In genomic region chr11:112073941-112074811, GRCh38 we compare ENCODE assay signal across 8 cellular contexts. TPM values are rescaled to one million over a fixed set of nuclear protein-coding genes. Genes with fewer than 3 reads are reported as not detected.
DNase-seq lines count a peak whose midpoint lies in the region; ATAC-seq and TF ChIP-seq lines count a peak whose summit lies in the region.

Gene NKAPD1, plus strand, starts transcription at chr11:112074299. Its CDS starts 1,276 bp downstream, at chr11:112075575.
Gene PIH1D2, minus strand, starts transcription at chr11:112074017. Its CDS starts 843 bp downstream, at chr11:112073174.

- H3K27ac ChIP-seq in ectodermal cell (ENCODE audit: insufficient read depth, low read depth, low read length, poor library complexity, severe bottlenecking): peak within 1 kb of the TSS; percentile 97
- H3K27ac ChIP-seq in lower lobe of right lung: peak within 1 kb of the TSS; percentile 93

- peak; percentile 93 for ATAC-seq in GM19395 (IDR thresholded peaks at IDR 0.05; ENCODE audit: unreplicated experiment)
- ATAC-seq in HG03565 (IDR thresholded peaks at IDR 0.05; ENCODE audit: unreplicated experiment): peak; percentile 69
- ATAC-seq in lower lobe of right lung: peak; percentile 93 to 98

- POLR2A ChIA-PET in activated CD4-positive, alpha-beta memory T cell treated with anti-CD3 and anti-CD28 coated beads, Interleukin-2, amount 10 ng/mL, durations not matched to agents 7 days and 5 days (lab: Charles Lee): interaction anchor here (1.0 to 5.2 kb wide), 6 partner anchors 9 to 196 kb away, joined by 3 to 30 read pairs (median 4); partner anchors contain the start of genes SDHD and TIMM8B

- DNase-seq in CD1c-positive myeloid dendritic cell (ENCODE audit: extremely low spot score) (peak; percentile 95), NCI-H82 (lab: John Stamatoyannopoulos, UW) (peak; percentile 91), lower lobe of right lung (peak; percentile 77)
- DNase-seq in activated CD4-positive, alpha-beta memory T cell treated with anti-CD3 and anti-CD28 coated beads, Interleukin-2, amount 10 ng/mL, durations not matched to agents 7 days and 5 days: peak; percentile 83
- peak; percentile 63 to 76 (median 71) for DNase-seq in stimulated activated CD4-positive, alpha-beta T cell treated with anti-CD3 and anti-CD28 coated beads, TNF-alpha, amount 100 ng/mL, for 24 hours (ENCODE audit: low read depth in 3 of 3)

- no peak for TF ChIP-seq CTCF in lower lobe of right lung (IDR thresholded peaks at IDR 0.05)

- peak within 1 kb of the TSS; percentile 83 for H3K27ac Mint-ChIP-seq in activated CD4-positive, alpha-beta memory T cell treated with anti-CD3 and anti-CD28 coated beads, Interleukin-2, amount 10 ng/mL, durations not matched to agents 7 days and 5 days

- H3K27me3 ChIP-seq in ectodermal cell (ENCODE audit: control insufficient read depth, insufficient read depth, low read length, poor library complexity, severe bottlenecking) (no peaks in the 10 kb centered on the region), lower lobe of right lung (ENCODE audit: low read depth) (no peaks in the 10 kb centered on the region)

- peaks cover 31% of the 10 kb centered on the region for H3K4me1 Mint-ChIP-seq in activated CD4-positive, alpha-beta memory T cell treated with anti-CD3 and anti-CD28 coated beads, Interleukin-2, amount 10 ng/mL, durations not matched to agents 7 days and 5 days

- intact Hi-C loops in lower lobe of right lung (cut with DNase I): no loop called here

- peaks cover 23% of the 10 kb centered on the region for H3K36me3 Mint-ChIP-seq in activated CD4-positive, alpha-beta memory T cell treated with anti-CD3 and anti-CD28 coated beads, Interleukin-2, amount 10 ng/mL, durations not matched to agents 7 days and 5 days (ENCODE audit: low read depth)

- peak within 1 kb of the TSS; percentile 93 for H3K4me3 ChIP-seq in ectodermal cell (ENCODE audit: insufficient read depth, low read depth, low read length)
- peak within 1 kb of the TSS; percentile 88 for H3K4me3 ChIP-seq in lower lobe of right lung

- H3K36me3 ChIP-seq in ectodermal cell (ENCODE audit: control insufficient read depth, insufficient read depth, low read length): peaks cover 19% of the 10 kb centered on the region
- peaks cover 38% of the 10 kb centered on the region for H3K36me3 ChIP-seq in lower lobe of right lung

- H3K4me3 Mint-ChIP-seq in activated CD4-positive, alpha-beta memory T cell treated with anti-CD3 and anti-CD28 coated beads, Interleukin-2, amount 10 ng/mL, durations not matched to agents 7 days and 5 days: peak within 1 kb of the TSS; percentile 90

- H3K9me3 ChIP-seq in ectodermal cell (ENCODE audit: control insufficient read depth, low read length) (no peaks in the 10 kb centered on the region), lower lobe of right lung (no peaks in the 10 kb centered on the region)

- CTCF ChIA-PET in activated CD4-positive, alpha-beta memory T cell treated with anti-CD3 and anti-CD28 coated beads, Interleukin-2, amount 10 ng/mL, durations not matched to agents 7 days and 5 days (lab: Charles Lee): interaction anchor here (1.2 to 1.3 kb wide), 3 partner anchors 9 to 203 kb away, joined by 3 to 8 read pairs (median 3); partner anchors contain the start of gene ALG9

- WGBS in ectodermal cell, 2 experiments: 1% methylated on average over 39 to 43 of the region's 43 CpGs

- peaks cover 15% of the 10 kb centered on the region for H3K27me3 Mint-ChIP-seq in activated CD4-positive, alpha-beta memory T cell treated with anti-CD3 and anti-CD28 coated beads, Interleukin-2, amount 10 ng/mL, durations not matched to agents 7 days and 5 days

- peaks cover 3% of the 10 kb centered on the region for H3K4me1 ChIP-seq in ectodermal cell (ENCODE audit: control insufficient read depth, insufficient read depth, low read length)
- H3K4me1 ChIP-seq in lower lobe of right lung: peaks cover 27% of the 10 kb centered on the region

- H3K9me3 Mint-ChIP-seq in activated CD4-positive, alpha-beta memory T cell treated with anti-CD3 and anti-CD28 coated beads, Interleukin-2, amount 10 ng/mL, durations not matched to agents 7 days and 5 days: no peaks in the 10 kb centered on the region

RNA-seq across cellular contexts. Expression of gene NKAPD1, which starts in this region (rescaled TPM):
- total RNA-seq in activated CD4-positive, alpha-beta memory T cell treated with anti-CD3 and anti-CD28 coated beads, Interleukin-2, amount 10 ng/mL, durations not matched to agents 7 days and 5 days: 10 to 100 TPM; 21.2 to 23.9 TPM
- polyA plus RNA-seq in ectodermal cell (2013, experiment 1 of 4): 34.8 TPM
- polyA plus RNA-seq in ectodermal cell (2013, experiment 2 of 4): 40.2 TPM
- 24.7 TPM for polyA plus RNA-seq in ectodermal cell (2013, experiment 3 of 4)
- polyA plus RNA-seq in ectodermal cell (2013, experiment 4 of 4): 30.8 TPM
- 20.6 TPM for total RNA-seq in lower lobe of right lung

RNA-seq across cellular contexts. Expression of gene PIH1D2, which starts in this region (rescaled TPM):
- under 1 TPM in 1 of 2 experiments, not detected in 1; 0.18 TPM for total RNA-seq in activated CD4-positive, alpha-beta memory T cell treated with anti-CD3 and anti-CD28 coated beads, Interleukin-2, amount 10 ng/mL, durations not matched to agents 7 days and 5 days
- 6.3 TPM for polyA plus RNA-seq in ectodermal cell (2013, experiment 1 of 4)
- 5.9 TPM for polyA plus RNA-seq in ectodermal cell (2013, experiment 2 of 4)
- 4.7 TPM for polyA plus RNA-seq in ectodermal cell (2013, experiment 3 of 4)
- 4.7 TPM for polyA plus RNA-seq in ectodermal cell (2013, experiment 4 of 4)
- 6.4 TPM for total RNA-seq in lower lobe of right lung

Comparison
In these comparisons a context has a peak if more than half of its experiments do, and no peak if none do; other contexts are left out.
1. Peak in every context shown above with its lines: DNase-seq, ATAC-seq, H3K4me3 ChIP-seq and H3K27ac ChIP-seq.